ENCODE assay signal across 8 cellular contexts in the genomic region with DNA sequence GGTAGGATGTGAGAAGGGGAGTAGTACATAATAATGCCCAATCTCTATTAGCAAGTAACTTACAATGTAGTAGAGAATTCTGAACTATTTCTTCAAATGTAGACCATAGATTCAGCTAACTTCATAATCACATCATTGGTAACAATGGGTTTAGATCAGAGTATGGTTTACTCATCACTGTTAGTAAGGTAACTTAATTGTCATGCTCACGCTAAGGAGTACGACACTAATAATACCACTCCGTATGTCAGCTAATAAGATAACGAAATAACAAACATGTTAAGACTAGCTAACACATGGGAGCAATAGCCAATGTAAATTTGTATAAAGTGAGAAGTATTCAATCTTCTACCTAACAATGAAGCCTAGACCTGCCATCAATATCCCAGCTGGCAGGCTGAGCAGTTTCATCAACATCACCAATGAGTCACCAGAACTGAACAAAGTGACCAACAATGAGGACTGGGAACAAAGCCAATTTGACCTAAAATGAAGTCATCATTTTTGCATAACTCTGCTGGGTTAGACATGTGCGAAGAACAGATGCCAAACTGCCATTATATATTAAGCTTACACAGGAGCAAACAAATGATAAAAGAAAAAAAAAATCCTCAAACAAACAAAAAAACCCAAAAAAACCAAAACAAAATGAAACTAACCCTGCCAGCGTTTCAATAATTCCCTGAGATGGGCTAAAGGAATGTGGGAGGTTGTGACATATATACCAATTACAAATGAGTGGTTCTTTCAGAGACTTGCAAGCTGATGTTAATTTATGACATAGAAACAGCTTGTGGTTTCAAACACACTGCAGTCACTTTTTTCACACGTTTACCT. TPM values are rescaled to one million over a fixed set of nuclear protein-coding genes. Genes with fewer than 3 reads are reported as not detected.
DNase-seq lines count a peak whose midpoint lies in the region; ATAC-seq, FAIRE-seq and TF ChIP-seq lines count a peak whose summit lies in the region.

No MANE protein-coding gene starts in this region.

- ATAC-seq in GM19351 (IDR thresholded peaks at IDR 0.05; ENCODE audit: unreplicated experiment): peak; percentile 67
- peak; percentile 81 for ATAC-seq in HG03432 (IDR thresholded peaks at IDR 0.05; ENCODE audit: unreplicated experiment)
- ATAC-seq in GM21526 (IDR thresholded peaks at IDR 0.05; ENCODE audit: low FRiP score, unreplicated experiment): no peak

- intact Hi-C loops in lower leg skin (cut with DNase I; ENCODE audit: low total_unique reads): no loop called here

- H3K4me3 ChIP-seq in bronchial epithelial cell (ENCODE audit: low read depth, low read length) (no peak overlapping the region), lower leg skin (ENCODE audit: low read depth, poor library complexity, severe bottlenecking) (no peak overlapping the region)

- H3K27me3 ChIP-seq in bronchial epithelial cell (ENCODE audit: control insufficient read depth, insufficient read depth, low read length): no peaks in the 10 kb centered on the region

- DNase-seq in COR-L47 (lab: John Stamatoyannopoulos, UW) (peak; percentile 97), NCI-H774 (lab: John Stamatoyannopoulos, UW) (peak; percentile 94), bronchial epithelial cell (ENCODE audit: low read depth) (peak; percentile 100), lower leg skin (ENCODE audit: low spot score in 2 of 2) (peak; percentile 61 to 85)
- no peak for DNase-seq in stimulated activated CD4-positive, alpha-beta T cell treated with anti-CD3 and anti-CD28 coated beads, Interleukin-4, amount 100 ng/mL, for 4 hours

- TF ChIP-seq POLR2A in lower leg skin (IDR thresholded peaks at IDR 0.05): no peak

- H3K36me3 ChIP-seq in bronchial epithelial cell (ENCODE audit: control insufficient read depth, insufficient read depth, low read length): peaks cover 1% of the 10 kb centered on the region

- no peak for TF ChIP-seq CTCF in bronchial epithelial cell (IDR thresholded peaks at IDR 0.05; ENCODE audit: insufficient read depth, low read length, severe bottlenecking)
- TF ChIP-seq CTCF in lower leg skin (IDR thresholded peaks at IDR 0.05): no peak

- no peak for FAIRE-seq in bronchial epithelial cell (lab: Jason Lieb, UNC)

- WGBS in lower leg skin, 2 donors: 45 to 49% methylated on average over 7 of the region's 7 CpGs

RNA-seq across cellular contexts. Expression of a gene that starts 56.6 kb away (rescaled TPM):
- total RNA-seq in bronchial epithelial cell (not detected in 2 replicates), lower leg skin (under 1 TPM in 3 of 4 donors, not detected in 1; 0.15 to 0.71 (median 0.17) TPM)

Comparison
In these comparisons a context has a peak if more than half of its experiments do, and no peak if none do; other contexts are left out.
1. DNase-seq: peak in COR-L47 (single experiment), NCI-H774 (single experiment), bronchial epithelial cell (single experiment) and lower leg skin (2 of 2); none in stimulated activated CD4-positive, alpha-beta T cell treated with anti-CD3 and anti-CD28 coated beads, Interleukin-4, amount 100 ng/mL, for 4 hours (0 of 2).